In genomic region chr19:21604941-21605548, GRCh38 we compare ENCODE assay signal across 8 cellular contexts.
A peak's percentile ranks its signal among the peaks of the same experiment; 100 is the strongest.
DNase-seq lines count a peak whose midpoint lies in the region; ATAC-seq, FAIRE-seq and TF ChIP-seq lines count a peak whose summit lies in the region.

No MANE protein-coding gene starts in this region.

- ATAC-seq in naive B cell (ENCODE audit: low read depth in 2 of 2), result no peak
- no peak for ATAC-seq in HG03571 (IDR thresholded peaks at IDR 0.05; ENCODE audit: unreplicated experiment)

- no peak for FAIRE-seq in frontal cortex (lab: Jason Lieb, UNC)

- H3K27me3 ChIP-seq in BE2C (no peaks in the 10 kb centered on the region), duodenal mucosa (ENCODE audit: control insufficient read depth in 1 of 2, insufficient read depth in 2 of 2, low read length in 2 of 2) (no peaks in the 10 kb centered on the region)

- H3K27ac ChIP-seq in duodenal mucosa (ENCODE audit: low read depth, low read length), result no peak overlapping the region

- no peak for TF ChIP-seq CTCF in BE2C (IDR thresholded peaks at IDR 0.05; ENCODE audit: low read depth, low read length)

- peak overlapping the region; percentile 87 to 97 (median 94) for H3K4me3 Mint-ChIP-seq in naive B cell

- peaks cover 0 to 2% (median 0%) of the 10 kb centered on the region in 7 donors for H3K9me3 Mint-ChIP-seq in naive B cell

- DNase-seq in BE2C, result no peak
- peak; percentile 54 for DNase-seq in NCI-H1105 treated with DMSO at 0.1 percent for 48 hours (lab: John Stamatoyannopoulos, UW)
- no peak for DNase-seq in naive B cell
- DNase-seq in mesenteric fat pad (ENCODE audit: low spot score), result no peak
- DNase-seq in SW480 (ENCODE audit: low spot score), result no peak
- DNase-seq in frontal cortex (ENCODE audit: low spot score in 2 of 2), result no peak

- H3K4me1 Mint-ChIP-seq in naive B cell, result peaks cover 18 to 21% (median 20%) of the 10 kb centered on the region in 3 donors

- H3K4me1 ChIP-seq in BE2C (no peaks in the 10 kb centered on the region), duodenal mucosa (ENCODE audit: control insufficient read depth in 1 of 2, insufficient read depth in 2 of 2, low read length in 2 of 2) (peaks cover 12 to 19% of the 10 kb centered on the region in 2 donors)

- no peaks in the 10 kb centered on the region for H3K9me3 ChIP-seq in BE2C
- H3K9me3 ChIP-seq in duodenal mucosa (ENCODE audit: control insufficient read depth in 1 of 2, low read length in 2 of 2), result no peaks in the 10 kb centered on the region

- H3K9ac ChIP-seq in duodenal mucosa (ENCODE audit: low read depth in 1 of 2, low read length in 2 of 2), result peak overlapping the region; percentile 41 to 50

- H3K36me3 ChIP-seq in BE2C, result no peaks in the 10 kb centered on the region
- no peaks in the 10 kb centered on the region for H3K36me3 ChIP-seq in duodenal mucosa (ENCODE audit: control insufficient read depth in 1 of 2, insufficient read depth in 2 of 2, low read length in 2 of 2)

- no peaks in the 10 kb centered on the region for H3K27me3 Mint-ChIP-seq in naive B cell

- H3K4me3 ChIP-seq in BE2C (ENCODE audit: low read depth, low read length) (peak overlapping the region; percentile 35; the same call in 1 of the 2 replicates), duodenal mucosa (ENCODE audit: low read depth in 1 of 2, low read length in 2 of 2) (peak overlapping the region; percentile 50 to 68)

- no peaks in the 10 kb centered on the region for H3K36me3 Mint-ChIP-seq in naive B cell

- H3K27ac Mint-ChIP-seq in naive B cell, result peak overlapping the region in 5 of 6 donors; percentile 88 to 94 (median 89)
